1 cellular context compared by ENCODE assay signal in the genomic region with DNA sequence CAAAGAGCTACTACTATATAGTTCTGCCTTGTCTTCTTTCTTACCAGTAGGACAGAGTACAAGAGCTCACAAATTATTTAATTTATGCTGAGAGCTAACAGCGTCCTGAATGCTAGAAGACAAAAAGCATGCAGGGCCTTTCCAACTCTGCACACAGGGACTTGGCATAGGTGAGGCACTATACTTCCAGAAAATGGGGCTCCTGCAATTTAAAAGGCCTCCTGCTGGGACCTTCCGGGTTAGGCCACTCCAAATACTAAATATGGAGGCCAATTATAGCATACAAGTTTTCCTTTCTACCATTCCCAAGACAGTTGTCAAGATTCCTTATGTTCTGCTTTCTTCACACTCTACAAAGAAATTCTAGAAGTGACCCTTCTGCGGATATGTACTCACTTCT.
TF ChIP-seq lines count a peak whose summit lies in the region.

No MANE protein-coding gene starts in this region.

TF ChIP-seq in GM12878, 131 proteins besides CTCF, POLR2A, EP300 and RAD21:
- TF ChIP-seq RB1 (IDR thresholded peaks at IDR 0.05; ENCODE audit: borderline replicate concordance) (no peak), IKZF1 (conservative IDR thresholded peaks at IDR 0.05) (no peak), CBX5 (IDR thresholded peaks at IDR 0.05; ENCODE audit: low read depth) (no peak), TBL1XR1 (IDR thresholded peaks at IDR 0.05; ENCODE audit: low read depth, low read length) (no peak), EGR1 (IDR thresholded peaks at IDR 0.05; ENCODE audit: borderline replicate concordance in 1 of 2, low read depth in 2 of 2, low read length in 2 of 2) (no peak), CEBPB (IDR thresholded peaks at IDR 0.05; ENCODE audit: borderline replicate concordance in 1 of 2, low read depth in 2 of 2, low read length in 2 of 2) (no peak), MTA2 (IDR thresholded peaks at IDR 0.05; ENCODE audit: low read depth) (no peak), SPI1 (IDR thresholded peaks at IDR 0.05; ENCODE audit: borderline replicate concordance, insufficient read depth, low read depth, low read length) (no peak), HCFC1 (IDR thresholded peaks at IDR 0.05; ENCODE audit: low read length) (no peak)
- TF ChIP-seq, protein P1, sequence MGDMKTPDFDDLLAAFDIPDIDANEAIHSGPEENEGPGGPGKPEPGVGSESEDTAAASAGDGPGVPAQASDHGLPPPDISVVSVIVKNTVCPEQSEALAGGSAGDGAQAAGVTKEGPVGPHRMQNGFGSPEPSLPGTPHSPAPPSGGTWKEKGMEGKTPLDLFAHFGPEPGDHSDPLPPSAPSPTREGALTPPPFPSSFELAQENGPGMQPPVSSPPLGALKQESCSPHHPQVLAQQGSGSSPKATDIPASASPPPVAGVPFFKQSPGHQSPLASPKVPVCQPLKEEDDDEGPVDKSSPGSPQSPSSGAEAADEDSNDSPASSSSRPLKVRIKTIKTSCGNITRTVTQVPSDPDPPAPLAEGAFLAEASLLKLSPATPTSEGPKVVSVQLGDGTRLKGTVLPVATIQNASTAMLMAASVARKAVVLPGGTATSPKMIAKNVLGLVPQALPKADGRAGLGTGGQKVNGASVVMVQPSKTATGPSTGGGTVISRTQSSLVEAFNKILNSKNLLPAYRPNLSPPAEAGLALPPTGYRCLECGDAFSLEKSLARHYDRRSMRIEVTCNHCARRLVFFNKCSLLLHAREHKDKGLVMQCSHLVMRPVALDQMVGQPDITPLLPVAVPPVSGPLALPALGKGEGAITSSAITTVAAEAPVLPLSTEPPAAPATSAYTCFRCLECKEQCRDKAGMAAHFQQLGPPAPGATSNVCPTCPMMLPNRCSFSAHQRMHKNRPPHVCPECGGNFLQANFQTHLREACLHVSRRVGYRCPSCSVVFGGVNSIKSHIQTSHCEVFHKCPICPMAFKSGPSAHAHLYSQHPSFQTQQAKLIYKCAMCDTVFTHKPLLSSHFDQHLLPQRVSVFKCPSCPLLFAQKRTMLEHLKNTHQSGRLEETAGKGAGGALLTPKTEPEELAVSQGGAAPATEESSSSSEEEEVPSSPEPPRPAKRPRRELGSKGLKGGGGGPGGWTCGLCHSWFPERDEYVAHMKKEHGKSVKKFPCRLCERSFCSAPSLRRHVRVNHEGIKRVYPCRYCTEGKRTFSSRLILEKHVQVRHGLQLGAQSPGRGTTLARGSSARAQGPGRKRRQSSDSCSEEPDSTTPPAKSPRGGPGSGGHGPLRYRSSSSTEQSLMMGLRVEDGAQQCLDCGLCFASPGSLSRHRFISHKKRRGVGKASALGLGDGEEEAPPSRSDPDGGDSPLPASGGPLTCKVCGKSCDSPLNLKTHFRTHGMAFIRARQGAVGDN (IDR thresholded peaks at IDR 0.05) = no peak
- TF ChIP-seq, protein P2, sequence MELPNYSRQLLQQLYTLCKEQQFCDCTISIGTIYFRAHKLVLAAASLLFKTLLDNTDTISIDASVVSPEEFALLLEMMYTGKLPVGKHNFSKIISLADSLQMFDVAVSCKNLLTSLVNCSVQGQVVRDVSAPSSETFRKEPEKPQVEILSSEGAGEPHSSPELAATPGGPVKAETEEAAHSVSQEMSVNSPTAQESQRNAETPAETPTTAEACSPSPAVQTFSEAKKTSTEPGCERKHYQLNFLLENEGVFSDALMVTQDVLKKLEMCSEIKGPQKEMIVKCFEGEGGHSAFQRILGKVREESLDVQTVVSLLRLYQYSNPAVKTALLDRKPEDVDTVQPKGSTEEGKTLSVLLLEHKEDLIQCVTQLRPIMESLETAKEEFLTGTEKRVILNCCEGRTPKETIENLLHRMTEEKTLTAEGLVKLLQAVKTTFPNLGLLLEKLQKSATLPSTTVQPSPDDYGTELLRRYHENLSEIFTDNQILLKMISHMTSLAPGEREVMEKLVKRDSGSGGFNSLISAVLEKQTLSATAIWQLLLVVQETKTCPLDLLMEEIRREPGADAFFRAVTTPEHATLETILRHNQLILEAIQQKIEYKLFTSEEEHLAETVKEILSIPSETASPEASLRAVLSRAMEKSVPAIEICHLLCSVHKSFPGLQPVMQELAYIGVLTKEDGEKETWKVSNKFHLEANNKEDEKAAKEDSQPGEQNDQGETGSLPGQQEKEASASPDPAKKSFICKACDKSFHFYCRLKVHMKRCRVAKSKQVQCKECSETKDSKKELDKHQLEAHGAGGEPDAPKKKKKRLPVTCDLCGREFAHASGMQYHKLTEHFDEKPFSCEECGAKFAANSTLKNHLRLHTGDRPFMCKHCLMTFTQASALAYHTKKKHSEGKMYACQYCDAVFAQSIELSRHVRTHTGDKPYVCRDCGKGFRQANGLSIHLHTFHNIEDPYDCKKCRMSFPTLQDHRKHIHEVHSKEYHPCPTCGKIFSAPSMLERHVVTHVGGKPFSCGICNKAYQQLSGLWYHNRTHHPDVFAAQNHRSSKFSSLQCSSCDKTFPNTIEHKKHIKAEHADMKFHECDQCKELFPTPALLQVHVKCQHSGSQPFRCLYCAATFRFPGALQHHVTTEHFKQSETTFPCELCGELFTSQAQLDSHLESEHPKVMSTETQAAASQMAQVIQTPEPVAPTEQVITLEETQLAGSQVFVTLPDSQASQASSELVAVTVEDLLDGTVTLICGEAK (IDR thresholded peaks at IDR 0.05; ENCODE audit: borderline replicate concordance) = no peak
